ENCODE assay signal across 8 cellular contexts in genomic region chr16:87855852-87856715, GRCh38. TPM values are rescaled to one million over a fixed set of nuclear protein-coding genes. Genes with fewer than 3 reads are reported as not detected.
A peak's percentile ranks its signal among the peaks of the same experiment; 100 is the strongest.
DNase-seq lines count a peak whose midpoint lies in the region; ATAC-seq and TF ChIP-seq lines count a peak whose summit lies in the region.

No MANE protein-coding gene starts in this region.

- ATAC-seq in left cardiac atrium = peak; percentile 7 to 20
- no peak for ATAC-seq in HG02970 (IDR thresholded peaks at IDR 0.05; ENCODE audit: low FRiP score, unreplicated experiment)

- peaks cover 0 to 11% (median 0%) of the 10 kb centered on the region in 6 donors for H3K36me3 ChIP-seq in spleen

- H3K4me3 Mint-ChIP-seq in activated naive CD4-positive, alpha-beta T cell treated with anti-CD3 and anti-CD28 coated beads, Interleukin-2, amount 50 U/mL, for 24 hours = peak overlapping the region; percentile 76
- H3K4me3 Mint-ChIP-seq in activated T-helper 1 cell treated with anti-CD3 and anti-CD28 coated beads, Interleukin-12 subunit alpha, Interleukin-12 subunit beta, Interleukin-2, Interleukin-4 antibody, amounts not matched to agents 30 ng/mL and 10 ng/mL and 1 ng/mL, durations not matched to agents 14 hours and 24 hours and 36 hours = peak overlapping the region; percentile 73

- 54 to 75% (median 58%) methylated on average over 13 to 26 of the region's 26 CpGs for WGBS in spleen, 5 donors

- peak in 1 of 3 donors; percentile 37 for TF ChIP-seq POLR2A in spleen (IDR thresholded peaks at IDR 0.05)

- H3K9me3 ChIP-seq in spleen = no peaks in the 10 kb centered on the region

- no peaks in the 10 kb centered on the region for H3K9me3 Mint-ChIP-seq in activated naive CD4-positive, alpha-beta T cell treated with anti-CD3 and anti-CD28 coated beads, Interleukin-2, amount 50 U/mL, for 24 hours
- no peaks in the 10 kb centered on the region for H3K9me3 Mint-ChIP-seq in activated T-helper 1 cell treated with anti-CD3 and anti-CD28 coated beads, Interleukin-12 subunit alpha, Interleukin-12 subunit beta, Interleukin-2, Interleukin-4 antibody, amounts not matched to agents 30 ng/mL and 10 ng/mL and 1 ng/mL, durations not matched to agents 14 hours and 24 hours and 36 hours

- H3K4me3 ChIP-seq in spleen = peak overlapping the region in 5 of 8 donors; percentile 6 to 64 (median 20)

- H3K27me3 Mint-ChIP-seq in activated naive CD4-positive, alpha-beta T cell treated with anti-CD3 and anti-CD28 coated beads, Interleukin-2, amount 50 U/mL, for 24 hours = no peaks in the 10 kb centered on the region
- H3K27me3 Mint-ChIP-seq in activated T-helper 1 cell treated with anti-CD3 and anti-CD28 coated beads, Interleukin-12 subunit alpha, Interleukin-12 subunit beta, Interleukin-2, Interleukin-4 antibody, amounts not matched to agents 30 ng/mL and 10 ng/mL and 1 ng/mL, durations not matched to agents 14 hours and 24 hours and 36 hours (ENCODE audit: insufficient read depth) = no peaks in the 10 kb centered on the region

- no peak for DNase-seq in activated naive CD4-positive, alpha-beta T cell (lab: John Stamatoyannopoulos, UW)
- DNase-seq in activated T-helper 1 cell treated with anti-CD3 and anti-CD28 coated beads, Interleukin-12 subunit alpha, Interleukin-12 subunit beta, Interleukin-2, Interleukin-4 antibody, amounts not matched to agents 30 ng/mL and 10 ng/mL and 1 ng/mL, durations not matched to agents 14 hours and 24 hours and 36 hours (ENCODE audit: low spot score) = peak; percentile 43
- DNase-seq in left cardiac atrium (peak; percentile 59), spleen (peak; percentile 95), NCI-H226 (no peak), SIG-M5 (lab: John Stamatoyannopoulos, UW) (no peak)

- H3K27ac Mint-ChIP-seq in activated naive CD4-positive, alpha-beta T cell treated with anti-CD3 and anti-CD28 coated beads, Interleukin-2, amount 50 U/mL, for 24 hours = peak overlapping the region; percentile 74
- H3K27ac Mint-ChIP-seq in activated T-helper 1 cell treated with anti-CD3 and anti-CD28 coated beads, Interleukin-12 subunit alpha, Interleukin-12 subunit beta, Interleukin-2, Interleukin-4 antibody, amounts not matched to agents 30 ng/mL and 10 ng/mL and 1 ng/mL, durations not matched to agents 14 hours and 24 hours and 36 hours = peak overlapping the region; percentile 80

- intact Hi-C loops in activated T-helper 1 cell treated with anti-CD3 and anti-CD28 coated beads, Interleukin-12 subunit alpha, Interleukin-12 subunit beta, Interleukin-2, Interleukin-4 antibody, amounts not matched to agents 30 ng/mL and 10 ng/mL and 1 ng/mL, durations not matched to agents 14 hours and 24 hours and 36 hours (cut with micrococcal nuclease) = loop anchor here (1.0 kb wide), 1 partner anchor 9 kb away; no protein-coding TSS in a partner anchor
- intact Hi-C loops in left cardiac atrium (cut with DNase I) (no loop called here), spleen (cut with DNase I; ENCODE audit: low total_unique reads) (no loop called here)

- TF ChIP-seq CTCF in spleen (IDR thresholded peaks at IDR 0.05 in 8 of 11, conservative IDR thresholded peaks at IDR 0.05 in 3 of 11) = no peak

- H3K36me3 Mint-ChIP-seq in activated naive CD4-positive, alpha-beta T cell treated with anti-CD3 and anti-CD28 coated beads, Interleukin-2, amount 50 U/mL, for 24 hours = peaks cover 16% of the 10 kb centered on the region
- peaks cover 53% of the 10 kb centered on the region for H3K36me3 Mint-ChIP-seq in activated T-helper 1 cell treated with anti-CD3 and anti-CD28 coated beads, Interleukin-12 subunit alpha, Interleukin-12 subunit beta, Interleukin-2, Interleukin-4 antibody, amounts not matched to agents 30 ng/mL and 10 ng/mL and 1 ng/mL, durations not matched to agents 14 hours and 24 hours and 36 hours (ENCODE audit: low read depth)

- peaks cover 40% of the 10 kb centered on the region for H3K4me1 Mint-ChIP-seq in activated naive CD4-positive, alpha-beta T cell treated with anti-CD3 and anti-CD28 coated beads, Interleukin-2, amount 50 U/mL, for 24 hours
- peaks cover 70% of the 10 kb centered on the region for H3K4me1 Mint-ChIP-seq in activated T-helper 1 cell treated with anti-CD3 and anti-CD28 coated beads, Interleukin-12 subunit alpha, Interleukin-12 subunit beta, Interleukin-2, Interleukin-4 antibody, amounts not matched to agents 30 ng/mL and 10 ng/mL and 1 ng/mL, durations not matched to agents 14 hours and 24 hours and 36 hours (ENCODE audit: low read depth)

- no peaks in the 10 kb centered on the region for H3K27me3 ChIP-seq in spleen (replicated peaks in 1 of 7)

- H3K27ac ChIP-seq in spleen = peak overlapping the region; percentile 53 to 95 (median 82)

- H3K4me1 ChIP-seq in spleen = peaks cover 7 to 82% (median 46%) of the 10 kb centered on the region in 6 donors

RNA-seq across cellular contexts. Expression of gene SLC7A5, which starts 13.2 kb away (rescaled TPM):
- total RNA-seq in activated T-helper 1 cell treated with anti-CD3 and anti-CD28 coated beads, Interleukin-12 subunit alpha, Interleukin-12 subunit beta, Interleukin-2, Interleukin-4 antibody, amounts not matched to agents 30 ng/mL and 10 ng/mL and 1 ng/mL, durations not matched to agents 14 hours and 24 hours and 36 hours = 466 and 469 TPM in 2 replicates
- total RNA-seq in left cardiac atrium (10 to 100 TPM in 1 of 2 donors, 1 to 10 TPM in 1; 8.4 to 18.4 TPM), spleen (10 to 100 TPM in 6 of 7 donors, 1 to 10 TPM in 1; 9.8 to 30.6 (median 18.5) TPM)
- 1 to 10 TPM; 2.5 to 7.3 (median 5.1) TPM for polyA plus RNA-seq in spleen

Comparison
In these comparisons a context has a peak if more than half of its experiments do, and no peak if none do; other contexts are left out.
1. DNase-seq: peak in activated T-helper 1 cell treated with anti-CD3 and anti-CD28 coated beads, Interleukin-12 subunit alpha, Interleukin-12 subunit beta, Interleukin-2, Interleukin-4 antibody, amounts not matched to agents 30 ng/mL and 10 ng/mL and 1 ng/mL, durations not matched to agents 14 hours and 24 hours and 36 hours (single experiment), left cardiac atrium (single experiment) and spleen (single experiment); none in activated naive CD4-positive, alpha-beta T cell (0 of 4), NCI-H226 (single experiment) and SIG-M5 (single experiment).
2. RNA of gene SLC7A5, which starts 13.2 kb away (total RNA-seq): 466 to 469 TPM in activated T-helper 1 cell treated with anti-CD3 and anti-CD28 coated beads, Interleukin-12 subunit alpha, Interleukin-12 subunit beta, Interleukin-2, Interleukin-4 antibody, amounts not matched to agents 30 ng/mL and 10 ng/mL and 1 ng/mL, durations not matched to agents 14 hours and 24 hours and 36 hours; 9.8 to 30.6 TPM in spleen and 8.4 to 18.4 TPM in left cardiac atrium; every median in the first group is over 10 times any median in the second.